1 cellular context compared by ENCODE assay signal in the genomic region with DNA sequence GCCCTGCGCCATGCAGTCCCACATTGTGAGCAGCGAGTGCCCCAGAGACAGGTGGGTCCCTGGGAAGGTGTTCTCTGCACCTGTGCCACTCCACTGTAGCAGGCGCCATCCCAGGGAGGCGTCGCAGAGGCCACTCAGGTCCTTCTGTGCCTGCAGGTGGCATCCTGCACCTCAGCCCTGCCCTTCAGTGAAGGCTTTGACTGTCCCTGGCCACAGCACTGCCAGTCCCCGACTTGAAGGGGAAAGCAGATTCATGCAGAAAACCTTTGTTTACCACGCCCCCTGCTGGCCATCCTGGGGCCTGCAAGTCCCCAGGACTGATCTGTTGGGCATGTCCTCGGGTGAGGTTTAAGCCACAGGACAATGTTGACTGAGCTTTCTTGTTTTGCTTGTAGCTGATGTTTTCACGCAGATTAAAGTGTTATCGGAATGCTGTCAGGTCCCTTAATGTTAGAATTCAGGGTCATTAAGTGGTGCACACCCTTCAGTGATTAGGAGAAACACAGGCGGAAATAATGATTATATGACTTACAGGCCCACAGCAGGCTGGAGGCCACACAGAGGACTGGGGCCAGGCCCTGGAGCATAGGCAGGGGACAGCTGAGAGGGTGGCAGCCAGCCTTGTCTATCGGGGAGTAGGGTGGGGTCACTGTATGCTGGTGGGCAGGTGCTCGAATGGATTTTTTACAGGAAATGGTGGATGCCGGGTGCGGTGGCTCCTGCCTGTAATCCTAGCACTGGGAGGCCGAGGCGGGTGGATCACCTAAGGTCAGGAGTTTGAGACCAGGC.
TF ChIP-seq lines count a peak whose summit lies in the region.

No MANE protein-coding gene starts in this region.

TF ChIP-seq in endothelial cell of umbilical vein, 7 proteins besides CTCF, POLR2A, EP300 and RAD21 (continued from another document):
- TF ChIP-seq, protein P1, sequence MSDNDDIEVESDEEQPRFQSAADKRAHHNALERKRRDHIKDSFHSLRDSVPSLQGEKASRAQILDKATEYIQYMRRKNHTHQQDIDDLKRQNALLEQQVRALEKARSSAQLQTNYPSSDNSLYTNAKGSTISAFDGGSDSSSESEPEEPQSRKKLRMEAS (IDR thresholded peaks at IDR 0.05; ENCODE audit: insufficient read depth, insufficient read length): no peak
- TF ChIP-seq FOS (IDR thresholded peaks at IDR 0.05; ENCODE audit: borderline replicate concordance, insufficient read depth, low read length) (no peak), GATA2 (IDR thresholded peaks at IDR 0.05; ENCODE audit: insufficient read depth, insufficient read length, low read depth, low read length) (no peak)
